Comparison of ENCODE assay signal across 14 cellular contexts in the genomic region with DNA sequence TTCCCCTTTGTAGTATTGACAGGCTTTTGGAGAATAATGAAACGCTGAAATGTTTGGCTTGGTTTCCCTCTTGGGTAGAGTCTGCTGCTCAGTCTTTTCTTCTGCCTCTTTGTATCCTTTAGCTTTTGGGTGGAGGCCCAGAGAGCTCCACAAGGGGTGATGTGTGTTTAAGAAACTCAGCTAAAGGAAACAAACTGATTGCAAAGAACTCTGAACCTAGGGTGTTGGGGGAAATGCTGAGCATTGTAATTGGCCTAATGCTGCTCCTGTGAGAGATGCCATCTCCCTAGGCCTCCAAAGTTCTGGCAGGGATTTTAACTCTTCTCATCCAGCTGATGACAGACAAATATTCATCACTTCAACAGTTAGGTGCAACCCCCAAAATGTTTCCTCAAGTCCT. TPM values are rescaled to one million over a fixed set of nuclear protein-coding genes. Genes with fewer than 3 reads are reported as not detected.
A peak's percentile ranks its signal among the peaks of the same experiment; 100 is the strongest.
DNase-seq lines count a peak whose midpoint lies in the region; ATAC-seq and TF ChIP-seq lines count a peak whose summit lies in the region.
"Had no signal": no experiment of that assay in that cellular context is flagged by ENCODE, and none has a peak within 500 bp of the region (broad histone marks: within the 10 kb centered on the region; RNA-seq: fewer than 3 reads in every experiment).

No MANE protein-coding gene starts in this region.

- peaks cover 0 to 3% (median 0%) of the 10 kb centered on the region in 5 experiments for H3K9me3 Mint-ChIP-seq in brain

- TF ChIP-seq CTCF in brain (conservative IDR thresholded peaks at IDR 0.05) = no peak

- H3K4me1 Mint-ChIP-seq in brain = peaks cover 41% of the 10 kb centered on the region

- H3K27ac ChIP-seq in right cardiac atrium (ENCODE audit: low read length) (peak overlapping the region; percentile 56), subcutaneous abdominal adipose tissue (ENCODE audit: low read depth, low read length) (peak overlapping the region; percentile 32)

- no peak overlapping the region for H3K4me3 ChIP-seq in right cardiac atrium (ENCODE audit: low read length)
- H3K4me3 ChIP-seq in subcutaneous abdominal adipose tissue (ENCODE audit: low read depth in 1 of 5, low read length in 5 of 5) = no peak overlapping the region
- H3K4me3 ChIP-seq: skin epidermis had no signal

- no peak overlapping the region for H3K9ac ChIP-seq in subcutaneous abdominal adipose tissue (ENCODE audit: low read length in 5 of 5)

- H3K4me3 Mint-ChIP-seq in brain = peak overlapping the region in 1 of 5 experiments; percentile 21
- H3K4me3 Mint-ChIP-seq: activated naive CD8-positive, alpha-beta T cell had no signal

- H3K36me3 Mint-ChIP-seq in brain = no peaks in the 10 kb centered on the region
- H3K36me3 Mint-ChIP-seq: activated naive CD8-positive, alpha-beta T cell had no signal

- DNase-seq in HCEC 1CT = peak; percentile 53
- no peak for DNase-seq in right cardiac atrium
- DNase-seq in NCI-H1417 (lab: John Stamatoyannopoulos, UW) = no peak
- DNase-seq: activated CD4-positive, alpha-beta T cell treated with anti-CD3 and anti-CD28 coated beads for 48 hours; DMS 273 treated with DMSO at 0.1 percent for 48 hours; erythroblast; NCI-H146 had no signal

- H3K9me3 ChIP-seq in right cardiac atrium (ENCODE audit: control insufficient read depth, low read length) (no peaks in the 10 kb centered on the region), subcutaneous abdominal adipose tissue (ENCODE audit: control insufficient read depth in 5 of 5, low read length in 5 of 5) (no peaks in the 10 kb centered on the region)

- intact Hi-C loops in right cardiac atrium (cut with DNase I) = no loop called here

- H3K27me3 ChIP-seq in right cardiac atrium (ENCODE audit: control insufficient read depth, insufficient read depth) (no peaks in the 10 kb centered on the region), subcutaneous abdominal adipose tissue (ENCODE audit: control insufficient read depth in 5 of 5, insufficient read depth in 4 of 5, low read length in 5 of 5) (no peaks in the 10 kb centered on the region)

- 31% methylated on average over 1 of the region's 1 CpG for WGBS in right cardiac atrium

- H3K27me3 Mint-ChIP-seq in brain = peaks cover 3% of the 10 kb centered on the region

- ATAC-seq in right cardiac atrium = peak in 1 of 2 donors; percentile 34
- ATAC-seq in HG03039 (IDR thresholded peaks at IDR 0.05; ENCODE audit: unreplicated experiment) = no peak
- no peak for ATAC-seq in GM21515 (IDR thresholded peaks at IDR 0.05; ENCODE audit: unreplicated experiment)
- no peak for ATAC-seq in HG03097 (IDR thresholded peaks at IDR 0.05; ENCODE audit: low FRiP score, unreplicated experiment)

- no peaks in the 10 kb centered on the region for H3K36me3 ChIP-seq in subcutaneous abdominal adipose tissue (ENCODE audit: control insufficient read depth in 5 of 5, insufficient read depth in 5 of 5, low read length in 5 of 5)

- H3K4me1 ChIP-seq in right cardiac atrium (ENCODE audit: control insufficient read depth, insufficient read depth, low read length) (peaks cover 9% of the 10 kb centered on the region), subcutaneous abdominal adipose tissue (ENCODE audit: control insufficient read depth in 5 of 5, insufficient read depth in 5 of 5, low read length in 5 of 5) (peaks cover 0 to 21% (median 13%) of the 10 kb centered on the region in 5 donors)

- H3K27ac Mint-ChIP-seq in brain = peak overlapping the region; percentile 26 to 89 (median 76)
- H3K27ac Mint-ChIP-seq: activated naive CD8-positive, alpha-beta T cell had no signal

RNA-seq across cellular contexts. Expression of a gene that starts 30.7 kb away (rescaled TPM):
- polyA plus RNA-seq in brain (ENCODE audit: insufficient read depth, low read depth, low replicate concordance) (11.0 TPM), right cardiac atrium (2.5 TPM)
- 1 to 10 TPM; 6.3 to 7.9 (median 7.3) TPM for total RNA-seq in right cardiac atrium
